In genomic region chr17:49610883-49611584, GRCh38 we compare ENCODE assay signal across 16 cellular contexts. TPM values are rescaled to one million over a fixed set of nuclear protein-coding genes. Genes with fewer than 3 reads are reported as not detected.
DNase-seq lines count a peak whose midpoint lies in the region; ATAC-seq and TF ChIP-seq lines count a peak whose summit lies in the region.
"Had no signal": no experiment of that assay in that cellular context is flagged by ENCODE, and none has a peak within 500 bp of the region (broad histone marks: within the 10 kb centered on the region; RNA-seq: fewer than 3 reads in every experiment).

No MANE protein-coding gene starts in this region.

- DNase-seq in activated naive CD8-positive, alpha-beta T cell treated with anti-CD3 and anti-CD28 coated beads, Interleukin-2, amount 50 U/mL, for 24 hours = no peak
- DNase-seq in epithelial cell of esophagus (ENCODE audit: low read depth) = peak; percentile 53
- DNase-seq in transverse colon = no peak
- DNase-seq in activated gamma-delta T cell (lab: John Stamatoyannopoulos, UW) = no peak
- no peak for DNase-seq in amygdala (lab: John Stamatoyannopoulos, UW)
- DNase-seq: activated CD4-positive, CD25-positive, alpha-beta regulatory T cell; activated naive CD4-positive, alpha-beta T cell treated with anti-CD3 and anti-CD28 coated beads for 36 hours; MM.1S; NCI-H1930; T-helper 2 cell had no signal

- H3K27me3 Mint-ChIP-seq in activated naive CD8-positive, alpha-beta T cell treated with anti-CD3 and anti-CD28 coated beads, Interleukin-2, amount 50 U/mL, for 24 hours = no peaks in the 10 kb centered on the region
- H3K27me3 Mint-ChIP-seq: B cell, progenitor cell of endocrine pancreas had no signal

- ATAC-seq in activated naive CD8-positive, alpha-beta T cell treated with anti-CD3 and anti-CD28 coated beads, Interleukin-2, amount 50 U/mL, for 24 hours = no peak
- no peak for ATAC-seq in HG03025 (IDR thresholded peaks at IDR 0.05; ENCODE audit: low FRiP score, unreplicated experiment)
- ATAC-seq: HCT116 had no signal

- in situ Hi-C loops in transverse colon (cut with MboI; ENCODE audit: low pct_ligation_motif_present in 1 of 4, low pct_unique_long_range_greater_than_20kb in 1 of 4, low sequenced_read_pairs in 3 of 4) = no loop called here

- H3K27ac ChIP-seq in neutrophil (peak overlapping the region; percentile 70), transverse colon (peak overlapping the region; percentile 15 to 52 (median 34))

- peaks cover 43% of the 10 kb centered on the region for H3K36me3 Mint-ChIP-seq in activated naive CD8-positive, alpha-beta T cell treated with anti-CD3 and anti-CD28 coated beads, Interleukin-2, amount 50 U/mL, for 24 hours (ENCODE audit: low read depth)

- intact Hi-C loops in transverse colon (cut with DNase I; ENCODE audit: low total_unique reads) = no loop called here

- H3K9me3 Mint-ChIP-seq in activated naive CD8-positive, alpha-beta T cell treated with anti-CD3 and anti-CD28 coated beads, Interleukin-2, amount 50 U/mL, for 24 hours = no peaks in the 10 kb centered on the region
- H3K9me3 Mint-ChIP-seq: activated naive CD4-positive, alpha-beta T cell treated with anti-CD3 and anti-CD28 coated beads for 36 hours had no signal

- TF ChIP-seq CTCF in epithelial cell of esophagus (IDR thresholded peaks at IDR 0.05; ENCODE audit: insufficient read depth, low read depth, low read length, missing control alignments) (no peak), neutrophil (IDR thresholded peaks at IDR 0.05) (no peak), transverse colon (IDR thresholded peaks at IDR 0.05) (no peak)

- TF ChIP-seq EP300 in transverse colon (IDR thresholded peaks at IDR 0.05; ENCODE audit: low read depth) = no peak

- H3K4me3 ChIP-seq in epithelial cell of esophagus (ENCODE audit: low read length) = no peak overlapping the region
- no peak overlapping the region for H3K4me3 ChIP-seq in neutrophil (ENCODE audit: low read depth in 1 of 2, low read length in 1 of 2)
- H3K4me3 ChIP-seq in transverse colon = no peak overlapping the region

- peaks cover 2% of the 10 kb centered on the region for H3K4me1 Mint-ChIP-seq in activated naive CD8-positive, alpha-beta T cell treated with anti-CD3 and anti-CD28 coated beads, Interleukin-2, amount 50 U/mL, for 24 hours
- H3K4me1 Mint-ChIP-seq: B cell had no signal

- no peak for TF ChIP-seq POLR2A in transverse colon (IDR thresholded peaks at IDR 0.05)

- H3K27ac Mint-ChIP-seq in activated naive CD8-positive, alpha-beta T cell treated with anti-CD3 and anti-CD28 coated beads, Interleukin-2, amount 50 U/mL, for 24 hours = peak overlapping the region; percentile 29
- H3K27ac Mint-ChIP-seq: activated naive CD4-positive, alpha-beta T cell treated with anti-CD3 and anti-CD28 coated beads for 36 hours; progenitor cell of endocrine pancreas had no signal

- H3K9me3 ChIP-seq in neutrophil (no peaks in the 10 kb centered on the region), transverse colon (no peaks in the 10 kb centered on the region)

- no peak overlapping the region for H3K4me3 Mint-ChIP-seq in activated naive CD8-positive, alpha-beta T cell treated with anti-CD3 and anti-CD28 coated beads, Interleukin-2, amount 50 U/mL, for 24 hours
- H3K4me3 Mint-ChIP-seq: activated naive CD4-positive, alpha-beta T cell treated with anti-CD3 and anti-CD28 coated beads for 36 hours; B cell had no signal

- H3K27me3 ChIP-seq in neutrophil = no peaks in the 10 kb centered on the region
- no peaks in the 10 kb centered on the region for H3K27me3 ChIP-seq in transverse colon

- H3K4me1 ChIP-seq in neutrophil (ENCODE audit: control insufficient read depth in 1 of 2, insufficient read depth in 1 of 2, low read depth in 1 of 2, low read length in 1 of 2) = peaks cover 0 to 10% of the 10 kb centered on the region in 2 experiments
- H3K4me1 ChIP-seq in transverse colon = peaks cover 0 to 21% (median 4%) of the 10 kb centered on the region in 4 donors

- WGBS in transverse colon (ENCODE audit: low coverage in 1 of 2), 2 donors = 75 to 87% methylated on average over 5 of the region's 5 CpGs

- H3K36me3 ChIP-seq in neutrophil = peaks cover 85% of the 10 kb centered on the region
- H3K36me3 ChIP-seq in transverse colon = peaks cover 0 to 53% (median 18%) of the 10 kb centered on the region in 4 donors

RNA-seq across cellular contexts. Expression of gene NXPH3, which starts 35.4 kb away (rescaled TPM):
- total RNA-seq in transverse colon = 1 to 10 TPM in 2 of 4 donors, under 1 TPM in 2; 0.20 to 4.6 (median 2.6) TPM
- total RNA-seq: B cell, NCI-H460 had no signal
